In genomic region chr12:101793401-101793800, GRCh38 we compare ENCODE assay signal across 1 cellular context.
TF ChIP-seq lines count a peak whose summit lies in the region.

No MANE protein-coding gene starts in this region.

TF ChIP-seq in HEK293T, 16 proteins besides CTCF, POLR2A, EP300 and RAD21 (continued from another document):
- TF ChIP-seq PKNOX1 (IDR thresholded peaks at IDR 0.05): no peak
- no peak for TF ChIP-seq ZNF384 (IDR thresholded peaks at IDR 0.05)
- no peak for TF ChIP-seq SP1 (IDR thresholded peaks at IDR 0.05)
- no peak for TF ChIP-seq ELF4 (IDR thresholded peaks at IDR 0.05)
- no peak for TF ChIP-seq CTBP1 (IDR thresholded peaks at IDR 0.05; ENCODE audit: borderline replicate concordance)
- no peak for TF ChIP-seq FOXA1 (IDR thresholded peaks at IDR 0.05)
- TF ChIP-seq TARDBP (IDR thresholded peaks at IDR 0.05): no peak
- no peak for TF ChIP-seq HDGF (IDR thresholded peaks at IDR 0.05; ENCODE audit: borderline replicate concordance)
